ENCODE assay signal across 1 cellular context in genomic region chr14:99206053-99206452, GRCh38.
A peak's percentile ranks its signal among the peaks of the same experiment; 100 is the strongest.
TF ChIP-seq lines count a peak whose summit lies in the region.

No MANE protein-coding gene starts in this region.

TF ChIP-seq in K562, 482 proteins besides CTCF, POLR2A, EP300 and RAD21 (continued from another document):
- peak; percentile 78 for TF ChIP-seq ZBTB40 (IDR thresholded peaks at IDR 0.05)
- TF ChIP-seq ZBTB40 (CRISPR knock-in tag; IDR thresholded peaks at IDR 0.05), result no peak
- no peak for TF ChIP-seq PRDM10 (IDR thresholded peaks at IDR 0.05; ENCODE audit: partially characterized antibody)
- TF ChIP-seq MCM5 (IDR thresholded peaks at IDR 0.05; ENCODE audit: low read depth), result no peak
- no peak for TF ChIP-seq KDM4B (IDR thresholded peaks at IDR 0.05; ENCODE audit: borderline replicate concordance in 2 of 2, low read depth in 1 of 2)
